ENCODE assay signal across 23 cellular contexts in genomic region chr9:37451628-37452027, GRCh38.
"Had no signal": no experiment of that assay in that cellular context is flagged by ENCODE, and none has a peak within 500 bp of the region (broad histone marks: within the 10 kb centered on the region; RNA-seq: fewer than 3 reads in every experiment).

No MANE protein-coding gene starts in this region.

- H3K4me3 Mint-ChIP-seq: activated CD4-positive, alpha-beta T cell treated with anti-CD3 and anti-CD28 coated beads, Interleukin-2, amount 10 ng/mL, durations not matched to agents 7 days and 5 days; activated CD8-positive, alpha-beta memory T cell treated with anti-CD3 and anti-CD28 coated beads, Interleukin-2, amount 10 ng/mL, durations not matched to agents 7 days and 5 days; activated CD8-positive, alpha-beta T cell treated with anti-CD3 and anti-CD28 coated beads for 36 hours; activated naive CD4-positive, alpha-beta T cell treated with anti-CD3 and anti-CD28 coated beads, Interleukin-2, amount 50 U/mL, for 24 hours; naive thymus-derived CD8-positive, alpha-beta T cell; stimulated activated naive CD8-positive, alpha-beta T cell treated with anti-CD3 and anti-CD28 coated beads, Interleukin-15, Interleukin-2, amounts not matched to agents 100 ng/mL and 50 ng/mL, for 24 hours had no signal

- DNase-seq: activated CD4-positive, alpha-beta T cell treated with anti-CD3 and anti-CD28 coated beads, Interleukin-2, amount 10 ng/mL, durations not matched to agents 7 days and 5 days; activated CD4-positive, CD25-positive, alpha-beta regulatory T cell treated with anti-CD3 and anti-CD28 coated beads, Interleukin-2, amount 50 U/mL, for 72 hours; activated CD8-positive, alpha-beta memory T cell treated with anti-CD3 and anti-CD28 coated beads, Interleukin-2, amount 10 ng/mL, durations not matched to agents 7 days and 5 days; activated CD8-positive, alpha-beta T cell treated with anti-CD3 and anti-CD28 coated beads for 36 hours; activated gamma-delta T cell treated with Interleukin-2 at 50 U/mL for 16 hours; activated T-cell treated with anti-CD3 and anti-CD28 coated beads for 4 hours; anterior cingulate cortex; body of pancreas; central memory CD4-positive, alpha-beta T cell; dorsolateral prefrontal cortex; heart right ventricle; lower lobe of right lung; mesendoderm; naive thymus-derived CD8-positive, alpha-beta T cell; right cardiac atrium; stimulated activated CD4-positive, alpha-beta T cell treated with anti-CD3 and anti-CD28 coated beads, Interleukin-4, amount 100 ng/mL, for 24 hours; SW 1271; transverse colon; uterus had no signal

- H3K36me3 ChIP-seq: transverse colon, uterus had no signal

- H3K27me3 Mint-ChIP-seq: activated CD4-positive, alpha-beta T cell treated with anti-CD3 and anti-CD28 coated beads, Interleukin-2, amount 10 ng/mL, durations not matched to agents 7 days and 5 days; activated CD8-positive, alpha-beta memory T cell treated with anti-CD3 and anti-CD28 coated beads, Interleukin-2, amount 10 ng/mL, durations not matched to agents 7 days and 5 days; activated CD8-positive, alpha-beta T cell treated with anti-CD3 and anti-CD28 coated beads for 36 hours; activated naive CD4-positive, alpha-beta T cell treated with anti-CD3 and anti-CD28 coated beads, Interleukin-2, amount 50 U/mL, for 24 hours; naive thymus-derived CD8-positive, alpha-beta T cell; progenitor cell of endocrine pancreas; stimulated activated naive CD8-positive, alpha-beta T cell treated with anti-CD3 and anti-CD28 coated beads, Interleukin-15, Interleukin-2, amounts not matched to agents 100 ng/mL and 50 ng/mL, for 24 hours had no signal

- H3K4me1 ChIP-seq: uterus had no signal

- H3K9me3 ChIP-seq: body of pancreas, lower lobe of right lung, transverse colon, uterus had no signal

- H3K4me3 ChIP-seq: body of pancreas, dorsolateral prefrontal cortex, heart right ventricle, lower lobe of right lung, transverse colon, uterus had no signal

- H3K27me3 ChIP-seq: body of pancreas, dorsolateral prefrontal cortex, heart right ventricle, transverse colon, uterus had no signal

- ATAC-seq: activated CD8-positive, alpha-beta memory T cell treated with anti-CD3 and anti-CD28 coated beads, Interleukin-2, amount 10 ng/mL, durations not matched to agents 7 days and 5 days; activated CD8-positive, alpha-beta T cell treated with anti-CD3 and anti-CD28 coated beads for 36 hours; body of pancreas; heart right ventricle; left lobe of liver; lower lobe of right lung; naive thymus-derived CD8-positive, alpha-beta T cell; right cardiac atrium had no signal

- H3K27ac ChIP-seq: body of pancreas, heart right ventricle, lower lobe of right lung, uterus had no signal

- H3K9me3 Mint-ChIP-seq: activated CD4-positive, alpha-beta T cell treated with anti-CD3 and anti-CD28 coated beads, Interleukin-2, amount 10 ng/mL, durations not matched to agents 7 days and 5 days; activated CD8-positive, alpha-beta T cell treated with anti-CD3 and anti-CD28 coated beads for 36 hours; activated naive CD4-positive, alpha-beta T cell treated with anti-CD3 and anti-CD28 coated beads, Interleukin-2, amount 50 U/mL, for 24 hours; naive thymus-derived CD8-positive, alpha-beta T cell; stimulated activated naive CD8-positive, alpha-beta T cell treated with anti-CD3 and anti-CD28 coated beads, Interleukin-15, Interleukin-2, amounts not matched to agents 100 ng/mL and 50 ng/mL, for 24 hours had no signal

- H3K27ac Mint-ChIP-seq: activated CD4-positive, alpha-beta T cell treated with anti-CD3 and anti-CD28 coated beads, Interleukin-2, amount 10 ng/mL, durations not matched to agents 7 days and 5 days; activated CD8-positive, alpha-beta memory T cell treated with anti-CD3 and anti-CD28 coated beads, Interleukin-2, amount 10 ng/mL, durations not matched to agents 7 days and 5 days; activated CD8-positive, alpha-beta T cell treated with anti-CD3 and anti-CD28 coated beads for 36 hours; activated naive CD4-positive, alpha-beta T cell treated with anti-CD3 and anti-CD28 coated beads, Interleukin-2, amount 50 U/mL, for 24 hours; stimulated activated naive CD8-positive, alpha-beta T cell treated with anti-CD3 and anti-CD28 coated beads, Interleukin-15, Interleukin-2, amounts not matched to agents 100 ng/mL and 50 ng/mL, for 24 hours had no signal
